ENCODE assay signal across 37 cellular contexts in genomic region chr7:108120196-108120595, GRCh38. TPM values are rescaled to one million over a fixed set of nuclear protein-coding genes. Genes with fewer than 3 reads are reported as not detected.
"Had no signal": no experiment of that assay in that cellular context is flagged by ENCODE, and none has a peak within 500 bp of the region (broad histone marks: within the 10 kb centered on the region; RNA-seq: fewer than 3 reads in every experiment).

No MANE protein-coding gene starts in this region.

- FAIRE-seq: endometrium, endothelial cell of umbilical vein had no signal

- H3K9me3 Mint-ChIP-seq: activated B cell treated with CpG ODN at 0.5 μM for 24 hours; activated naive CD4-positive, alpha-beta T cell treated with anti-CD3 and anti-CD28 coated beads, Interleukin-2, amount 10 ng/mL, durations not matched to agents 7 days and 5 days; activated naive CD4-positive, alpha-beta T cell treated with anti-CD3 and anti-CD28 coated beads, Interleukin-2, amount 50 U/mL, for 72 hours; activated naive CD8-positive, alpha-beta T cell treated with anti-CD3 and anti-CD28 coated beads, Interleukin-2, amount 10 ng/mL, durations not matched to agents 7 days and 5 days; activated T-helper 1 cell treated with anti-CD3 and anti-CD28 coated beads, Interleukin-12 subunit alpha, Interleukin-12 subunit beta, Interleukin-2, Interleukin-4 antibody, amounts not matched to agents 30 ng/mL and 10 ng/mL and 1 ng/mL, durations not matched to agents 14 hours and 24 hours and 36 hours; activated T-helper 2 cell treated with anti-CD3 and anti-CD28 coated beads, Interferon-gamma antibody, Interleukin-2, Interleukin-4, amounts not matched to agents 10 μg/mL and 5 μg/mL and 100 μg/mL, durations not matched to agents 14 hours and 24 hours and 36 hours; brain; T-helper 2 cell treated with Interferon-gamma antibody and Interleukin-4, amounts not matched to agents 5 μg/mL and 100 μg/mL, for 36 hours had no signal

- H3K36me3 Mint-ChIP-seq: activated CD8-positive, alpha-beta memory T cell treated with anti-CD3 and anti-CD28 coated beads, Interleukin-2, amount 10 ng/mL, durations not matched to agents 7 days and 5 days; activated naive CD4-positive, alpha-beta T cell treated with anti-CD3 and anti-CD28 coated beads, Interleukin-2, amount 10 ng/mL, durations not matched to agents 7 days and 5 days; activated naive CD4-positive, alpha-beta T cell treated with anti-CD3 and anti-CD28 coated beads, Interleukin-2, amount 50 U/mL, for 72 hours; activated naive CD8-positive, alpha-beta T cell treated with anti-CD3 and anti-CD28 coated beads, Interleukin-2, amount 10 ng/mL, durations not matched to agents 7 days and 5 days; brain had no signal

- H3K27me3 ChIP-seq: ascending aorta, breast epithelium, cardiac muscle cell, colonic mucosa, esophagus squamous epithelium, gastroesophageal sphincter, heart right ventricle had no signal

- H3K4me3 Mint-ChIP-seq: activated B cell treated with CpG ODN at 0.5 μM for 24 hours; activated CD8-positive, alpha-beta memory T cell treated with anti-CD3 and anti-CD28 coated beads, Interleukin-2, amount 10 ng/mL, durations not matched to agents 7 days and 5 days; activated CD8-positive, alpha-beta T cell treated with anti-CD3 and anti-CD28 coated beads, Interleukin-2, amount 10 ng/mL, durations not matched to agents 7 days and 5 days; activated naive CD4-positive, alpha-beta T cell treated with anti-CD3 and anti-CD28 coated beads, Interleukin-2, amount 10 ng/mL, durations not matched to agents 7 days and 5 days; activated naive CD8-positive, alpha-beta T cell treated with anti-CD3 and anti-CD28 coated beads, Interleukin-2, amount 10 ng/mL, durations not matched to agents 7 days and 5 days; activated T-helper 1 cell treated with anti-CD3 and anti-CD28 coated beads, Interleukin-12 subunit alpha, Interleukin-12 subunit beta, Interleukin-2, Interleukin-4 antibody, amounts not matched to agents 30 ng/mL and 10 ng/mL and 1 ng/mL, durations not matched to agents 14 hours and 24 hours and 36 hours; brain; T-helper 17 cell; T-helper 2 cell treated with Interferon-gamma antibody and Interleukin-4, amounts not matched to agents 5 μg/mL and 100 μg/mL, for 36 hours had no signal

- H3K4me1 ChIP-seq: ascending aorta, breast epithelium, colonic mucosa, gastroesophageal sphincter had no signal

- H3K4me1 Mint-ChIP-seq: activated B cell treated with CpG ODN at 0.5 μM for 24 hours; activated CD8-positive, alpha-beta memory T cell treated with anti-CD3 and anti-CD28 coated beads, Interleukin-2, amount 10 ng/mL, durations not matched to agents 7 days and 5 days; activated naive CD4-positive, alpha-beta T cell treated with anti-CD3 and anti-CD28 coated beads, Interleukin-2, amount 10 ng/mL, durations not matched to agents 7 days and 5 days had no signal

- H3K27me3 Mint-ChIP-seq: activated B cell treated with CpG ODN at 0.5 μM for 24 hours, brain had no signal

- ATAC-seq: activated CD4-positive, CD25-positive, alpha-beta regulatory T cell treated with anti-CD3 and anti-CD28 coated beads, Interleukin-2, amount 50 U/mL, for 24 hours; activated CD8-positive, alpha-beta memory T cell treated with anti-CD3 and anti-CD28 coated beads, Interleukin-2, amount 10 ng/mL, durations not matched to agents 7 days and 5 days; activated CD8-positive, alpha-beta T cell treated with anti-CD3 and anti-CD28 coated beads, Interleukin-2, amount 10 ng/mL, durations not matched to agents 7 days and 5 days; activated naive CD4-positive, alpha-beta T cell treated with anti-CD3 and anti-CD28 coated beads, Interleukin-2, amount 50 U/mL, for 72 hours; gastroesophageal sphincter; heart right ventricle; T-helper 17 cell had no signal

- H3K27ac Mint-ChIP-seq: activated B cell treated with CpG ODN at 0.5 μM for 24 hours; activated CD8-positive, alpha-beta memory T cell treated with anti-CD3 and anti-CD28 coated beads, Interleukin-2, amount 10 ng/mL, durations not matched to agents 7 days and 5 days; activated CD8-positive, alpha-beta T cell treated with anti-CD3 and anti-CD28 coated beads, Interleukin-2, amount 10 ng/mL, durations not matched to agents 7 days and 5 days; activated naive CD4-positive, alpha-beta T cell treated with anti-CD3 and anti-CD28 coated beads, Interleukin-2, amount 10 ng/mL, durations not matched to agents 7 days and 5 days; activated naive CD4-positive, alpha-beta T cell treated with anti-CD3 and anti-CD28 coated beads, Interleukin-2, amount 50 U/mL, for 72 hours; activated naive CD8-positive, alpha-beta T cell treated with anti-CD3 and anti-CD28 coated beads, Interleukin-2, amount 10 ng/mL, durations not matched to agents 7 days and 5 days; activated T-helper 1 cell treated with anti-CD3 and anti-CD28 coated beads, Interleukin-12 subunit alpha, Interleukin-12 subunit beta, Interleukin-2, Interleukin-4 antibody, amounts not matched to agents 30 ng/mL and 10 ng/mL and 1 ng/mL, durations not matched to agents 14 hours and 24 hours and 36 hours; activated T-helper 2 cell treated with anti-CD3 and anti-CD28 coated beads, Interferon-gamma antibody, Interleukin-2, Interleukin-4, amounts not matched to agents 10 μg/mL and 5 μg/mL and 100 μg/mL, durations not matched to agents 14 hours and 24 hours and 36 hours; brain; T-helper 17 cell; T-helper 2 cell treated with Interferon-gamma antibody and Interleukin-4, amounts not matched to agents 5 μg/mL and 100 μg/mL, for 36 hours had no signal

- H3K36me3 ChIP-seq: ascending aorta, breast epithelium, cardiac muscle cell, colonic mucosa, esophagus squamous epithelium, gastroesophageal sphincter, heart right ventricle, WERI-Rb-1 had no signal

- H3K4me3 ChIP-seq: ascending aorta, breast epithelium, cardiac muscle cell, colonic mucosa, esophagus squamous epithelium, gastroesophageal sphincter, heart right ventricle had no signal

- H3K27ac ChIP-seq: ascending aorta, breast epithelium, cardiac muscle cell, colonic mucosa, epithelial cell of prostate, esophagus squamous epithelium, gastroesophageal sphincter, WERI-Rb-1 had no signal

- H3K9me3 ChIP-seq: ascending aorta, breast epithelium, colonic mucosa, esophagus squamous epithelium, gastroesophageal sphincter, heart right ventricle had no signal

- DNase-seq: activated B cell treated with CpG ODN at 0.5 μM for 24 hours; activated CD4-positive, alpha-beta T cell treated with anti-CD3 and anti-CD28 coated beads for 48 hours; activated CD4-positive, alpha-beta T cell treated with anti-CD3 and anti-CD28 coated beads, Interleukin-2, amount 50 U/mL, for 1 hour; activated CD4-positive, alpha-beta T cell treated with anti-CD3 and anti-CD28 coated beads, Interleukin-2, amount 50 U/mL, for 48 hours; activated CD8-positive, alpha-beta memory T cell treated with anti-CD3 and anti-CD28 coated beads, Interleukin-2, amount 10 ng/mL, durations not matched to agents 7 days and 5 days; activated CD8-positive, alpha-beta memory T cell treated with anti-CD3 and anti-CD28 coated beads, Interleukin-2, amount 50 U/mL, for 4 hours; activated CD8-positive, alpha-beta T cell treated with anti-CD3 and anti-CD28 coated beads, Interleukin-2, amount 10 ng/mL, durations not matched to agents 7 days and 5 days; activated effector memory CD4-positive, alpha-beta T cell treated with anti-CD3 and anti-CD28 coated beads, Interleukin-2, amount 50 U/mL, for 16 hours; activated naive CD4-positive, alpha-beta T cell; activated naive CD4-positive, alpha-beta T cell treated with anti-CD3 and anti-CD28 coated beads, Interleukin-2, amount 10 ng/mL, durations not matched to agents 7 days and 5 days; activated naive CD8-positive, alpha-beta T cell treated with anti-CD3 and anti-CD28 coated beads, Interleukin-2, amount 10 ng/mL, durations not matched to agents 7 days and 5 days; activated T-cell treated with anti-CD3 and anti-CD28 coated beads, Interleukin-2, amount 50 U/mL, for 1 hour; activated T-cell treated with anti-CD3 and anti-CD28 coated beads, Interleukin-2, amount 50 U/mL, for 48 hours; central memory CD4-positive, alpha-beta T cell; cerebellar nuclear complex; colonic mucosa; effector CD8-positive, alpha-beta T cell; esophagus squamous epithelium; foreskin melanocyte; heart right ventricle; T-helper 17 cell; T1000; WERI-Rb-1 had no signal

RNA-seq across cellular contexts. Expression of gene LAMB4, which starts 10.0 kb away (rescaled TPM):
- total RNA-seq: activated B cell treated with CpG ODN at 0.5 μM for 24 hours; activated CD8-positive, alpha-beta memory T cell treated with anti-CD3 and anti-CD28 coated beads for 36 hours; activated CD8-positive, alpha-beta memory T cell treated with anti-CD3 and anti-CD28 coated beads, Interleukin-2, amount 10 ng/mL, durations not matched to agents 7 days and 5 days; activated CD8-positive, alpha-beta T cell treated with anti-CD3 and anti-CD28 coated beads, Interleukin-2, amount 10 ng/mL, durations not matched to agents 7 days and 5 days; activated naive CD4-positive, alpha-beta T cell treated with anti-CD3 and anti-CD28 coated beads, Interleukin-2, amount 50 U/mL, for 72 hours; activated naive CD8-positive, alpha-beta T cell treated with anti-CD3 and anti-CD28 coated beads, Interleukin-2, amount 10 ng/mL, durations not matched to agents 7 days and 5 days; activated T-helper 1 cell treated with anti-CD3 and anti-CD28 coated beads, Interleukin-12 subunit alpha, Interleukin-12 subunit beta, Interleukin-2, Interleukin-4 antibody, amounts not matched to agents 30 ng/mL and 10 ng/mL and 1 ng/mL, durations not matched to agents 14 hours and 24 hours and 36 hours; activated T-helper 2 cell treated with anti-CD3 and anti-CD28 coated beads, Interferon-gamma antibody, Interleukin-2, Interleukin-4, amounts not matched to agents 10 μg/mL and 5 μg/mL and 100 μg/mL, durations not matched to agents 14 hours and 24 hours and 36 hours; ascending aorta; cardiac muscle cell; T-helper 17 cell had no signal
- polyA plus RNA-seq: cardiac muscle cell had no signal
